ENCODE assay signal across 8 cellular contexts in the genomic region with DNA sequence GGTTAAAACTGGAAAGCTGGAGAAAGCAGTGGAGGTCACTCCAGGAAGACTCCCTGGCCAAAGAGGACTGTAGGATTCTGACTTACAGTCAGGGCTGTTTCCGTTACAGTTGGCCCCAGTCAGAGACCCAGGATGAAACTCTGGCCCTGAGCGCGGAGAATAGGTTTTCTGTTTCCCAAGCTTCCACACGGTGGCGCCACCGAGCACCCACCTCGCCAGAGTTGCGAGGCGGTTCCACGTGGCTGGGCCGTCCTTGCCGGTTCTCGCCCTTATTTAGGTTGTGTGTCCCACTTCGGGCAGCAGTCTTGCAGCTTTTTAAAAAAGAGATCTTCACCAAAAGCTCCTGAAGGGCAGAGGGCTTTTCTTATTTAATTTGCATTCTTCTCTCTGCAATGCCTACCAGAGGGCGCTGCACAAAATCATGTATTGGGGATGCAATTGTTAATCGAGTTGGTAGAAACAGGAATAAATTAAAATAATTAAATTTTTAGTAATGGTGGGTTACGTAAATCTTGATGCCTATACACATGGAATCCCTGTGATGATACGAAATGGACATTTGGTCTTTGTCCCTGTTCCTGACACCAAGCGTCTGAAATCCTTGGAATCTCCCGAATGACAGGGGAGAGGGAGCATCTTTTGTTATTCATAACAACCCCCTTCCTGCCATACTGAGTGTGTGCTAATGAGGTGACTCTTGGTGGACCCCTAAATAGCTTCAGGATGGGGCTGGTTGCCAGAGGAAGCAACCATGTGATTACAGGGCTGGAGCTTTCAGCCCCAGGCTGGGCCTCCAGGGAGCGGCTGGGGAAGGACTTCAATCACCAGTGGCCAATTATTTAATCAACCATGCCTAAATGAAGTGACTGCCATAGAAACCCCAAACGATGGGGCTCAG. TPM values are rescaled to one million over a fixed set of nuclear protein-coding genes. Genes with fewer than 3 reads are reported as not detected.
DNase-seq lines count a peak whose midpoint lies in the region; FAIRE-seq and TF ChIP-seq lines count a peak whose summit lies in the region.
"Had no signal": no experiment of that assay in that cellular context is flagged by ENCODE, and none has a peak within 500 bp of the region (broad histone marks: within the 10 kb centered on the region; RNA-seq: fewer than 3 reads in every experiment).

No MANE protein-coding gene starts in this region.

- peak in 2 of 3 donors; percentile 44 to 47 for TF ChIP-seq CTCF in ovary (IDR thresholded peaks at IDR 0.05)

- H3K27me3 ChIP-seq in ovary: no peaks in the 10 kb centered on the region

- no peak overlapping the region for H3K4me3 ChIP-seq in ovary

- intact Hi-C loops in ovary (cut with DNase I): no loop called here

- DNase-seq in GM12892 (ENCODE audit: insufficient read length) (peak; percentile 53), NOMO-1 (lab: John Stamatoyannopoulos, UW; ENCODE audit: unreplicated experiment in 2 of 2) (peak; percentile 33 to 44), activated T-cell treated with anti-CD3 and anti-CD28 coated beads for 4 hours (peak; percentile 53), fibroblast of the conjunctiva (ENCODE audit: low read depth) (peak; percentile 13), ovary (peak; percentile 38 to 72 (median 59)), urothelium cell line (ENCODE audit: low spot score) (peak; percentile 70), NCI-H1105 (lab: John Stamatoyannopoulos, UW) (no peak)

- no peaks in the 10 kb centered on the region for H3K9me3 ChIP-seq in ovary

- H3K36me3 ChIP-seq in ovary: no peaks in the 10 kb centered on the region

- no peak for TF ChIP-seq EP300 in ovary (IDR thresholded peaks at IDR 0.05)

- FAIRE-seq in GM12892 (lab: Jason Lieb, UNC) (peak; percentile 79), urothelium cell line (lab: Jason Lieb, UNC) (no peak)

- TF ChIP-seq POLR2A in GM12892 (IDR thresholded peaks at IDR 0.05; ENCODE audit: low read depth, low read length): no peak
- TF ChIP-seq POLR2A in ovary (IDR thresholded peaks at IDR 0.05): no peak

- H3K4me1 ChIP-seq in ovary (ENCODE audit: insufficient read depth): peaks cover 5% of the 10 kb centered on the region

- whole genome bisulfite sequencing in ovary, 3 donors: 34 to 44% (median 41%) methylated on average over 21 to 22 of the region's 22 CpGs

- no peak overlapping the region for H3K27ac ChIP-seq in ovary
- H3K27ac ChIP-seq: epithelial cell of prostate had no signal

RNA-seq across cellular contexts. Expression of a gene that starts 5.5 kb away (rescaled TPM):
- not detected for polyA plus RNA-seq in GM12892 (2012; ENCODE audit: missing spikeins)
- under 1 TPM in 1 of 7 donors, not detected in 6; 0.97 TPM for total RNA-seq in ovary
- polyA plus RNA-seq in ovary: not detected

RNA-seq across cellular contexts. Expression of a gene that starts 49.7 kb away (rescaled TPM):
- not detected for polyA plus RNA-seq in GM12892 (2012; ENCODE audit: missing spikeins)
- not detected for total RNA-seq in ovary
- polyA plus RNA-seq in ovary: not detected
